In genomic region chr10:77507313-77507712, GRCh38 we compare ENCODE assay signal across 1 cellular context.
A peak's percentile ranks its signal among the peaks of the same experiment; 100 is the strongest.
TF ChIP-seq lines count a peak whose summit lies in the region.

No MANE protein-coding gene starts in this region.

TF ChIP-seq in SK-N-SH, 30 proteins besides CTCF, POLR2A, EP300 and RAD21 (continued from another document):
- TF ChIP-seq ZBTB33 (IDR thresholded peaks at IDR 0.05; ENCODE audit: borderline replicate concordance, low read depth), result no peak
- TF ChIP-seq, protein P1, sequence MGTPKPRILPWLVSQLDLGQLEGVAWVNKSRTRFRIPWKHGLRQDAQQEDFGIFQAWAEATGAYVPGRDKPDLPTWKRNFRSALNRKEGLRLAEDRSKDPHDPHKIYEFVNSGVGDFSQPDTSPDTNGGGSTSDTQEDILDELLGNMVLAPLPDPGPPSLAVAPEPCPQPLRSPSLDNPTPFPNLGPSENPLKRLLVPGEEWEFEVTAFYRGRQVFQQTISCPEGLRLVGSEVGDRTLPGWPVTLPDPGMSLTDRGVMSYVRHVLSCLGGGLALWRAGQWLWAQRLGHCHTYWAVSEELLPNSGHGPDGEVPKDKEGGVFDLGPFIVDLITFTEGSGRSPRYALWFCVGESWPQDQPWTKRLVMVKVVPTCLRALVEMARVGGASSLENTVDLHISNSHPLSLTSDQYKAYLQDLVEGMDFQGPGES (IDR thresholded peaks at IDR 0.05; ENCODE audit: low read depth, low read length), result no peak
- no peak for TF ChIP-seq EZH2phosphoT487 (IDR thresholded peaks at IDR 0.05; ENCODE audit: borderline replicate concordance, low read depth)
- TF ChIP-seq NFIC (IDR thresholded peaks at IDR 0.05; ENCODE audit: borderline replicate concordance), result peak; percentile 90
- peak; percentile 85 for TF ChIP-seq GATA2 (CRISPR knock-in tag; IDR thresholded peaks at IDR 0.05)
- no peak; the same call in 1 of the 2 replicates for TF ChIP-seq SIN3A (IDR thresholded peaks at IDR 0.05; ENCODE audit: borderline replicate concordance, low read depth, low read length)
- peak; percentile 56 for TF ChIP-seq FOSL2 (IDR thresholded peaks at IDR 0.05; ENCODE audit: borderline replicate concordance, low read depth)
- peak; percentile 16 for TF ChIP-seq CHD2 (IDR thresholded peaks at IDR 0.05; ENCODE audit: low read length, partially characterized antibody)
- TF ChIP-seq USF1 (IDR thresholded peaks at IDR 0.05; ENCODE audit: borderline replicate concordance, low read depth), result no peak; the same call in 1 of the 2 replicates
- TF ChIP-seq RXRA (IDR thresholded peaks at IDR 0.05; ENCODE audit: borderline replicate concordance, low read depth), result peak; percentile 89; the same call in 1 of the 2 replicates
- no peak for TF ChIP-seq TAF1 (IDR thresholded peaks at IDR 0.05; ENCODE audit: borderline replicate concordance, low read depth, low read length)
- peak; percentile 90 for TF ChIP-seq PBX3 (IDR thresholded peaks at IDR 0.05)
- no peak for TF ChIP-seq FOXJ3 (CRISPR knock-in tag; IDR thresholded peaks at IDR 0.05)
- TF ChIP-seq, protein P2, sequence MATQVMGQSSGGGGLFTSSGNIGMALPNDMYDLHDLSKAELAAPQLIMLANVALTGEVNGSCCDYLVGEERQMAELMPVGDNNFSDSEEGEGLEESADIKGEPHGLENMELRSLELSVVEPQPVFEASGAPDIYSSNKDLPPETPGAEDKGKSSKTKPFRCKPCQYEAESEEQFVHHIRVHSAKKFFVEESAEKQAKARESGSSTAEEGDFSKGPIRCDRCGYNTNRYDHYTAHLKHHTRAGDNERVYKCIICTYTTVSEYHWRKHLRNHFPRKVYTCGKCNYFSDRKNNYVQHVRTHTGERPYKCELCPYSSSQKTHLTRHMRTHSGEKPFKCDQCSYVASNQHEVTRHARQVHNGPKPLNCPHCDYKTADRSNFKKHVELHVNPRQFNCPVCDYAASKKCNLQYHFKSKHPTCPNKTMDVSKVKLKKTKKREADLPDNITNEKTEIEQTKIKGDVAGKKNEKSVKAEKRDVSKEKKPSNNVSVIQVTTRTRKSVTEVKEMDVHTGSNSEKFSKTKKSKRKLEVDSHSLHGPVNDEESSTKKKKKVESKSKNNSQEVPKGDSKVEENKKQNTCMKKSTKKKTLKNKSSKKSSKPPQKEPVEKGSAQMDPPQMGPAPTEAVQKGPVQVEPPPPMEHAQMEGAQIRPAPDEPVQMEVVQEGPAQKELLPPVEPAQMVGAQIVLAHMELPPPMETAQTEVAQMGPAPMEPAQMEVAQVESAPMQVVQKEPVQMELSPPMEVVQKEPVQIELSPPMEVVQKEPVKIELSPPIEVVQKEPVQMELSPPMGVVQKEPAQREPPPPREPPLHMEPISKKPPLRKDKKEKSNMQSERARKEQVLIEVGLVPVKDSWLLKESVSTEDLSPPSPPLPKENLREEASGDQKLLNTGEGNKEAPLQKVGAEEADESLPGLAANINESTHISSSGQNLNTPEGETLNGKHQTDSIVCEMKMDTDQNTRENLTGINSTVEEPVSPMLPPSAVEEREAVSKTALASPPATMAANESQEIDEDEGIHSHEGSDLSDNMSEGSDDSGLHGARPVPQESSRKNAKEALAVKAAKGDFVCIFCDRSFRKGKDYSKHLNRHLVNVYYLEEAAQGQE (IDR thresholded peaks at IDR 0.05; ENCODE audit: low read depth, low read length), result no peak
- no peak for TF ChIP-seq YY1 (IDR thresholded peaks at IDR 0.05; ENCODE audit: low read depth)
- TF ChIP-seq TCF12 (IDR thresholded peaks at IDR 0.05), result peak; percentile 80
- peak; percentile 30; the same call in 1 of the 2 replicates for TF ChIP-seq MXI1 (IDR thresholded peaks at IDR 0.05; ENCODE audit: low read depth, low read length)
- TF ChIP-seq GABPA (IDR thresholded peaks at IDR 0.05; ENCODE audit: low read depth), result no peak
- TF ChIP-seq, protein P3, sequence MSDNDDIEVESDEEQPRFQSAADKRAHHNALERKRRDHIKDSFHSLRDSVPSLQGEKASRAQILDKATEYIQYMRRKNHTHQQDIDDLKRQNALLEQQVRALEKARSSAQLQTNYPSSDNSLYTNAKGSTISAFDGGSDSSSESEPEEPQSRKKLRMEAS (IDR thresholded peaks at IDR 0.05; ENCODE audit: low read depth), result no peak
